Comparison of ENCODE assay signal across 26 cellular contexts in genomic region chr4:23999714-24000113, GRCh38.
DNase-seq lines count a peak whose midpoint lies in the region; ATAC-seq and TF ChIP-seq lines count a peak whose summit lies in the region.
"Had no signal": no experiment of that assay in that cellular context is flagged by ENCODE, and none has a peak within 500 bp of the region (broad histone marks: within the 10 kb centered on the region; RNA-seq: fewer than 3 reads in every experiment).

No MANE protein-coding gene starts in this region.

- no peak overlapping the region for H3K27ac ChIP-seq in right lobe of liver
- H3K27ac ChIP-seq: ascending aorta, epithelial cell of prostate, hepatocyte, left ventricle myocardium inferior, ovary, right atrium auricular region, uterus had no signal

- no peak for ATAC-seq in GM21515 (IDR thresholded peaks at IDR 0.05; ENCODE audit: unreplicated experiment)
- no peak for ATAC-seq in GM21367 (IDR thresholded peaks at IDR 0.05; ENCODE audit: unreplicated experiment)
- ATAC-seq in GM19452 (IDR thresholded peaks at IDR 0.05; ENCODE audit: unreplicated experiment) = no peak
- ATAC-seq in right lobe of liver = no peak
- ATAC-seq: activated CD4-positive, CD25-positive, alpha-beta regulatory T cell treated with anti-CD3 and anti-CD28 coated beads, Interleukin-2, amount 50 U/mL, for 24 hours; stimulated activated naive B cell treated with anti-CD40 and anti-IgM and Interleukin-4, amounts not matched to agents 10 μg/mL and 1 μg/mL and 100 μg/mL, for 72 hours had no signal

- WGBS in right lobe of liver (ENCODE audit: insufficient coverage, low coverage, low lambda C conversion rate, missing lambda C conversion rate) = 80% methylated on average over 11 of the region's 13 CpGs

- H3K4me3 ChIP-seq in astrocyte of the spinal cord (ENCODE audit: low read depth, low read length) (no peak overlapping the region), right lobe of liver (no peak overlapping the region)
- H3K4me3 ChIP-seq: ascending aorta, hepatocyte, left ventricle myocardium inferior, ovary, right atrium auricular region, uterus had no signal

- no peaks in the 10 kb centered on the region for H3K9me3 ChIP-seq in right lobe of liver
- H3K9me3 ChIP-seq: ascending aorta, left ventricle myocardium inferior, ovary, right atrium auricular region, uterus had no signal

- in situ Hi-C loops in astrocyte of the spinal cord (cut with HindIII; ENCODE audit: low sequenced_read_pairs) = no loop called here

- intact Hi-C loops in right lobe of liver (cut with DNase I) = no loop called here

- no peak for TF ChIP-seq POLR2A in right lobe of liver (IDR thresholded peaks at IDR 0.05)

- H3K27me3 ChIP-seq in right lobe of liver = no peaks in the 10 kb centered on the region
- H3K27me3 ChIP-seq: ascending aorta, ovary, right atrium auricular region, uterus had no signal

- H3K4me1 ChIP-seq in right lobe of liver = no peaks in the 10 kb centered on the region
- H3K4me1 ChIP-seq: ascending aorta, left ventricle myocardium inferior, right atrium auricular region, uterus had no signal

- H3K36me3 ChIP-seq in right lobe of liver = no peaks in the 10 kb centered on the region
- H3K36me3 ChIP-seq: ascending aorta, left ventricle myocardium inferior, ovary, right atrium auricular region, uterus had no signal

- DNase-seq in EH (ENCODE audit: low read depth) (peak; percentile 71), LHCN-M2 (ENCODE audit: low read depth) (peak; percentile 33), astrocyte of the spinal cord (ENCODE audit: low read depth, low spot score) (peak; percentile 20), kidney tubule cell (ENCODE audit: low spot score) (peak; percentile 35), right lobe of liver (no peak)
- DNase-seq: activated CD4-positive, alpha-beta memory T cell treated with anti-CD3 and anti-CD28 coated beads, Interleukin-2, amount 10 ng/mL, durations not matched to agents 7 days and 5 days; activated naive CD8-positive, alpha-beta T cell treated with anti-CD3 and anti-CD28 coated beads for 36 hours; Calu3; foreskin melanocyte; left ventricle myocardium inferior; naive B cell; NCI-H2081; NCI-H446; NK-92 treated with Interleukin-12 subunit alpha and Interleukin-12 subunit beta, amount 100 ng/mL, for 24 hours; ovary; stimulated activated CD4-positive, alpha-beta T cell treated with anti-CD3 and anti-CD28 coated beads, Interleukin-4, amount 100 ng/mL, for 24 hours; stimulated activated naive B cell treated with anti-CD40 and anti-IgM and Interleukin-4, amounts not matched to agents 10 μg/mL and 1 μg/mL and 100 μg/mL, for 72 hours; uterus had no signal

- TF ChIP-seq CTCF in astrocyte of the spinal cord (IDR thresholded peaks at IDR 0.05; ENCODE audit: low read depth, low read length) (no peak), right lobe of liver (IDR thresholded peaks at IDR 0.05) (no peak)

Comparison
In these comparisons a context has a peak if more than half of its experiments do, and no peak if none do; other contexts are left out.
1. DNase-seq: peak in EH (single experiment), LHCN-M2 (single experiment), astrocyte of the spinal cord (single experiment) and kidney tubule cell (single experiment); none in right lobe of liver (0 of 3).